In genomic region chr19:751501-752341, GRCh38 we compare ENCODE assay signal across 9 cellular contexts. TPM values are rescaled to one million over a fixed set of nuclear protein-coding genes. Genes with fewer than 3 reads are reported as not detected.
A peak's percentile ranks its signal among the peaks of the same experiment; 100 is the strongest.
DNase-seq lines count a peak whose midpoint lies in the region; ATAC-seq and TF ChIP-seq lines count a peak whose summit lies in the region.
"Had no signal": no experiment of that assay in that cellular context is flagged by ENCODE, and none has a peak within 500 bp of the region (broad histone marks: within the 10 kb centered on the region; RNA-seq: fewer than 3 reads in every experiment).

No MANE protein-coding gene starts in this region.

- no peak overlapping the region for H3K4me3 Mint-ChIP-seq in H9
- H3K4me3 Mint-ChIP-seq in CD8-positive, alpha-beta memory T cell: no peak overlapping the region

- H3K9me3 ChIP-seq in H9 (ENCODE audit: control insufficient read depth, low read depth, low read length): no peaks in the 10 kb centered on the region
- H3K9me3 ChIP-seq in SJCRH30 (replicated peaks): no peaks in the 10 kb centered on the region
- no peaks in the 10 kb centered on the region for H3K9me3 ChIP-seq in CD8-positive, alpha-beta memory T cell (ENCODE audit: low read length)

- no peak overlapping the region for H2AK5ac ChIP-seq in H9 (ENCODE audit: insufficient read length, low read length)

- H3K23ac ChIP-seq in H9 (ENCODE audit: insufficient read length, low read depth, low read length): no peak overlapping the region

- no peak overlapping the region for H3K18ac ChIP-seq in H9 (ENCODE audit: insufficient read length, low read depth, low read length)

- peak; percentile 31 for DNase-seq in H9
- peak in 1 of 2 experiments; percentile 34 for DNase-seq in SJCRH30
- DNase-seq in fibroblast of the conjunctiva (ENCODE audit: low read depth): peak; percentile 47
- peak; percentile 51 for DNase-seq in skeletal muscle cell (ENCODE audit: low read depth)
- DNase-seq in D341Med (ENCODE audit: low spot score): no peak
- DNase-seq in globus pallidus (ENCODE audit: low spot score): no peak
- DNase-seq in CD8-positive, alpha-beta memory T cell: no peak

- 0 out of 4 replicates have a peak, but pooled peaks cover 0 to 8% of the 10 kb centered on the region in 2 experiments for H3K4me1 Mint-ChIP-seq in H9
- no peaks in the 10 kb centered on the region for H3K4me1 Mint-ChIP-seq in CD8-positive, alpha-beta memory T cell

- H3K4me2 ChIP-seq in H9 (ENCODE audit: insufficient read depth, insufficient read length, low read length): no peak overlapping the region

- H4K8ac ChIP-seq in H9 (replicated peaks; ENCODE audit: insufficient read length, low read depth, low read length): no peak overlapping the region

- no peak overlapping the region for H2AFZ ChIP-seq in H9 (ENCODE audit: low read length)

- H3K56ac ChIP-seq in H9 (ENCODE audit: insufficient read length, low read depth, low read length): no peak overlapping the region

- no peaks in the 10 kb centered on the region for H3K79me2 ChIP-seq in H9 (ENCODE audit: insufficient read depth, low read length)

- H3K14ac ChIP-seq in H9 (ENCODE audit: insufficient read depth, low read length): no peak overlapping the region

- H3K4me1 ChIP-seq in H9 (ENCODE audit: insufficient read depth, low read length) (no peaks in the 10 kb centered on the region), SJCRH30 (peaks cover 18% of the 10 kb centered on the region)
- H3K4me1 ChIP-seq in CD8-positive, alpha-beta memory T cell (ENCODE audit: insufficient read depth, low read length): no peaks in the 10 kb centered on the region

- no peak overlapping the region for H2BK15ac ChIP-seq in H9 (ENCODE audit: low read depth, low read length)

- H3K27ac ChIP-seq in H9 (ENCODE audit: insufficient read length, low read depth, low read length) (no peak overlapping the region), SJCRH30 (peak overlapping the region; percentile 26; the same call in 1 of the 2 replicates)
- H3K27ac ChIP-seq in CD8-positive, alpha-beta memory T cell (ENCODE audit: low read depth, low read length): no peak overlapping the region

- no peak overlapping the region for H3K9ac ChIP-seq in H9 (ENCODE audit: extremely low read depth, insufficient read length, low read length)

- no peak overlapping the region for H3K4ac ChIP-seq in H9 (ENCODE audit: low read depth, low read length)

- POLR2A ChIA-PET in CD8-positive, alpha-beta memory T cell (lab: Charles Lee): no interaction called here

- peaks cover 4% of the 10 kb centered on the region; the same call in 1 of the 2 replicates for H3K27me3 Mint-ChIP-seq in H9 (ENCODE audit: low read depth)
- H3K27me3 Mint-ChIP-seq in CD8-positive, alpha-beta memory T cell: peaks cover 0 to 2% of the 10 kb centered on the region in 2 donors

- ATAC-seq in HG02840 (IDR thresholded peaks at IDR 0.05; ENCODE audit: low FRiP score, unreplicated experiment): no peak

- peaks cover 2 to 5% of the 10 kb centered on the region in 2 experiments; a peak in 3 of 5 replicates for H3K9me3 Mint-ChIP-seq in H9
- H3K9me3 Mint-ChIP-seq in CD8-positive, alpha-beta memory T cell: no peaks in the 10 kb centered on the region

- no peak overlapping the region for H4K91ac ChIP-seq in H9 (ENCODE audit: insufficient read length, low read depth, low read length)

- H3K27ac Mint-ChIP-seq in H9: no peak overlapping the region
- no peak overlapping the region for H3K27ac Mint-ChIP-seq in CD8-positive, alpha-beta memory T cell

- H2BK5ac ChIP-seq in H9 (ENCODE audit: insufficient read length, low read length): no peak overlapping the region

- no peak overlapping the region for H4K5ac ChIP-seq in H9 (ENCODE audit: insufficient read length, low read depth, low read length)

- H2BK120ac ChIP-seq in H9 (ENCODE audit: low read depth, low read length, poor library complexity, severe bottlenecking): no peak overlapping the region

- no peak overlapping the region for H2BK20ac ChIP-seq in H9 (ENCODE audit: low read depth, low read length, poor library complexity, severe bottlenecking)

- TF ChIP-seq CTCF in H9 (conservative IDR thresholded peaks at IDR 0.05): no peak

- H3K27me3 ChIP-seq in H9 (ENCODE audit: insufficient read depth, low read length) (no peaks in the 10 kb centered on the region), SJCRH30 (no peaks in the 10 kb centered on the region)
- H3K27me3 ChIP-seq in CD8-positive, alpha-beta memory T cell (ENCODE audit: insufficient read depth, low read length, poor library complexity, severe bottlenecking): no peaks in the 10 kb centered on the region

- no peak overlapping the region for H2BK12ac ChIP-seq in H9 (ENCODE audit: insufficient read length, low read depth, low read length)

- H4K20me1 ChIP-seq in H9 (ENCODE audit: control insufficient read depth, insufficient read depth, insufficient read length): no peaks in the 10 kb centered on the region

- no peaks in the 10 kb centered on the region for H3K36me3 ChIP-seq in SJCRH30
- no peaks in the 10 kb centered on the region for H3K36me3 ChIP-seq in CD8-positive, alpha-beta memory T cell (ENCODE audit: insufficient read depth, low read length)

- WGBS in H9 (ENCODE audit: extremely low coverage, insufficient read length, low lambda C conversion rate): no CpG with 5 or more reads among the region's 30 CpGs

- CTCF ChIA-PET in CD8-positive, alpha-beta memory T cell (lab: Charles Lee): interaction anchor here (1.2 kb wide), 1 partner anchor 11 kb away, joined by 3 read pairs; no protein-coding TSS in a partner anchor

- H3K23me2 ChIP-seq in H9 (ENCODE audit: insufficient read length, low read depth, low read length, poor library complexity, severe bottlenecking): no peaks in the 10 kb centered on the region

- H3K36me3 Mint-ChIP-seq in H9 (ENCODE audit: insufficient read depth in 1 of 3, low read depth in 3 of 3): no peaks in the 10 kb centered on the region
- H3K36me3 Mint-ChIP-seq in CD8-positive, alpha-beta memory T cell: no peaks in the 10 kb centered on the region

- H3K79me1 ChIP-seq in H9 (ENCODE audit: insufficient read depth, low read depth, low read length, poor library complexity, severe bottlenecking): no peaks in the 10 kb centered on the region

- H3K4me3 ChIP-seq in SJCRH30: no peak overlapping the region
- no peak overlapping the region for H3K4me3 ChIP-seq in skeletal muscle cell (ENCODE audit: low read depth, low read length)
- no peak overlapping the region for H3K4me3 ChIP-seq in CD8-positive, alpha-beta memory T cell (ENCODE audit: low read length)

- no peak overlapping the region for H3T11ph ChIP-seq in H9 (ENCODE audit: low read length)

RNA-seq across cellular contexts. Expression of gene MISP, which starts 0.8 kb away (rescaled TPM):
- total RNA-seq in H9 (2021): 0.44 and 0.83 TPM in 2 replicates
- total RNA-seq in SJCRH30 (2014; rRNA removed; shearing (Covaris generic)): 0.18 and 0.41 TPM in 2 replicates
- not detected for total RNA-seq in CD8-positive, alpha-beta memory T cell
- not detected for polyA plus RNA-seq in CD8-positive, alpha-beta memory T cell

RNA-seq across cellular contexts. Expression of gene PALM, which starts 43.0 kb away (rescaled TPM):
- 18.5 and 23.6 TPM in 2 replicates for total RNA-seq in H9 (2021)
- total RNA-seq in SJCRH30 (2014; rRNA removed; shearing (Covaris generic)): 4.4 and 4.6 TPM in 2 replicates
- total RNA-seq in CD8-positive, alpha-beta memory T cell: not detected
- polyA plus RNA-seq in CD8-positive, alpha-beta memory T cell: not detected

RNA-seq across cellular contexts. Expression of gene PTBP1, which starts 45.5 kb away (rescaled TPM):
- 712 and 748 TPM in 2 replicates for total RNA-seq in H9 (2021)
- total RNA-seq in SJCRH30 (2014; rRNA removed; shearing (Covaris generic)): 232 TPM in 2 replicates
- total RNA-seq in CD8-positive, alpha-beta memory T cell: 100 to 1,000 TPM; 969 to 978 TPM
- polyA plus RNA-seq in CD8-positive, alpha-beta memory T cell: 177 TPM

RNA-seq across cellular contexts. Expression of gene PRSS57, which starts 56.5 kb away (rescaled TPM):
- 0.22 TPM in 1 of 2 replicates, not detected in the other for total RNA-seq in H9 (2021)
- total RNA-seq in SJCRH30 (2014; rRNA removed; shearing (Covaris generic)): not detected in 2 replicates
- not detected for total RNA-seq in CD8-positive, alpha-beta memory T cell
- polyA plus RNA-seq in CD8-positive, alpha-beta memory T cell: not detected
- total RNA-seq: glomerular endothelial cell had no signal

Comparison
In these comparisons a context has a peak if more than half of its experiments do, and no peak if none do; other contexts are left out.
1. DNase-seq: peak in H9 (single experiment), fibroblast of the conjunctiva (single experiment) and skeletal muscle cell (single experiment); none in D341Med (single experiment), globus pallidus (single experiment) and CD8-positive, alpha-beta memory T cell (0 of 5).